ENCODE assay signal across 1 cellular context in genomic region chr6:36130672-36131516, GRCh38.
TF ChIP-seq lines count a peak whose summit lies in the region.

No MANE protein-coding gene starts in this region.

TF ChIP-seq in HepG2, 621 proteins besides CTCF, POLR2A, EP300 and RAD21 (continued from another document and continues in another):
- TF ChIP-seq HNF1A (IDR thresholded peaks at IDR 0.05; ENCODE audit: low read depth): no peak
- TF ChIP-seq HNF1A (CRISPR knock-in tag; IDR thresholded peaks at IDR 0.05; ENCODE audit: borderline replicate concordance): peak; percentile 21; the same call in 1 of the 2 replicates
- TF ChIP-seq MAF1 (CRISPR knock-in tag; IDR thresholded peaks at IDR 0.05; ENCODE audit: borderline replicate concordance): no peak
- TF ChIP-seq MAZ (IDR thresholded peaks at IDR 0.05; ENCODE audit: borderline replicate concordance, low read depth, low read length): 0 out of 2 replicates have a peak, but pooled peaks have one; percentile 23
- peak; percentile 80 for TF ChIP-seq MAZ (CRISPR knock-in tag; IDR thresholded peaks at IDR 0.05; ENCODE audit: low read depth)
- TF ChIP-seq ZNF777 (CRISPR knock-in tag; IDR thresholded peaks at IDR 0.05): peak; percentile 69; the same call in 1 of the 2 replicates
- no peak for TF ChIP-seq MXD4 (CRISPR knock-in tag; IDR thresholded peaks at IDR 0.05)
- TF ChIP-seq RXRB (CRISPR knock-in tag; IDR thresholded peaks at IDR 0.05; ENCODE audit: borderline replicate concordance): peak; percentile 54
- no peak for TF ChIP-seq PREB (CRISPR knock-in tag; IDR thresholded peaks at IDR 0.05)
- TF ChIP-seq ZNF629 (CRISPR knock-in tag; conservative IDR thresholded peaks at IDR 0.05): peak; percentile 45; the same call in 1 of the 2 replicates
- TF ChIP-seq NFKB2 (CRISPR knock-in tag; IDR thresholded peaks at IDR 0.05; ENCODE audit: borderline replicate concordance): peak; percentile 71; the same call in 1 of the 2 replicates
- TF ChIP-seq SNAPC2 (CRISPR knock-in tag; IDR thresholded peaks at IDR 0.05): peak; percentile 81
- peak; percentile 47 for TF ChIP-seq HNRNPH1 (optimal IDR thresholded peaks at IDR 0.05; ENCODE audit: low read depth, low read length)
- TF ChIP-seq ZNF326 (CRISPR knock-in tag; IDR thresholded peaks at IDR 0.05; ENCODE audit: borderline replicate concordance): no peak
- peak; percentile 79 for TF ChIP-seq MAX (IDR thresholded peaks at IDR 0.05)
- peak; percentile 7 for TF ChIP-seq ZBTB43 (CRISPR knock-in tag; conservative IDR thresholded peaks at IDR 0.05)
- no peak for TF ChIP-seq ZNF256 (CRISPR knock-in tag; conservative IDR thresholded peaks at IDR 0.05)
- TF ChIP-seq ATF5 (CRISPR knock-in tag; IDR thresholded peaks at IDR 0.05; ENCODE audit: low read depth): peak; percentile 83
- peak; percentile 42 for TF ChIP-seq HOXA3 (CRISPR knock-in tag; IDR thresholded peaks at IDR 0.05)
- 0 out of 2 replicates have a peak, but pooled peaks have one; percentile 62 for TF ChIP-seq AHDC1 (CRISPR knock-in tag; IDR thresholded peaks at IDR 0.05; ENCODE audit: borderline replicate concordance)
- TF ChIP-seq ZNF33B (CRISPR knock-in tag; IDR thresholded peaks at IDR 0.05): peak; percentile 92; the same call in 1 of the 2 replicates
- TF ChIP-seq ARID5B (CRISPR knock-in tag; IDR thresholded peaks at IDR 0.05): 0 out of 2 replicates have a peak, but pooled peaks have one; percentile 16
- TF ChIP-seq HOXA9 (CRISPR knock-in tag; IDR thresholded peaks at IDR 0.05; ENCODE audit: borderline replicate concordance): no peak
- no peak for TF ChIP-seq NR2F6 (IDR thresholded peaks at IDR 0.05)
- no peak for TF ChIP-seq NR2F6 (CRISPR knock-in tag; IDR thresholded peaks at IDR 0.05)
- peak; percentile 76; the same call in 1 of the 2 replicates for TF ChIP-seq ZFP41 (CRISPR knock-in tag; IDR thresholded peaks at IDR 0.05; ENCODE audit: borderline replicate concordance)
- peak; percentile 77; the same call in 1 of the 2 replicates for TF ChIP-seq ZNF354B (CRISPR knock-in tag; IDR thresholded peaks at IDR 0.05)
- no peak; the same call in 1 of the 2 replicates for TF ChIP-seq MED13 (CRISPR knock-in tag; IDR thresholded peaks at IDR 0.05)
- peak; percentile 35; the same call in 1 of the 2 replicates for TF ChIP-seq GFI1 (CRISPR knock-in tag; IDR thresholded peaks at IDR 0.05; ENCODE audit: borderline replicate concordance)
- 0 out of 2 replicates have a peak, but pooled peaks have one; percentile 30 for TF ChIP-seq ZBTB4 (CRISPR knock-in tag; IDR thresholded peaks at IDR 0.05; ENCODE audit: borderline replicate concordance)
- TF ChIP-seq NR2F2 (IDR thresholded peaks at IDR 0.05; ENCODE audit: borderline replicate concordance, low read depth): no peak
- peak; percentile 51; the same call in 1 of the 2 replicates for TF ChIP-seq ZNF275 (CRISPR knock-in tag; IDR thresholded peaks at IDR 0.05; ENCODE audit: borderline replicate concordance)
- TF ChIP-seq DMAP1 (CRISPR knock-in tag; IDR thresholded peaks at IDR 0.05): peak; percentile 59; the same call in 1 of the 2 replicates
- TF ChIP-seq ZNF782 (CRISPR knock-in tag; IDR thresholded peaks at IDR 0.05; ENCODE audit: borderline replicate concordance): peak; percentile 58; the same call in 1 of the 2 replicates
- peak; percentile 92 for TF ChIP-seq GZF1 (CRISPR knock-in tag; IDR thresholded peaks at IDR 0.05)
- TF ChIP-seq ZNF761 (CRISPR knock-in tag; conservative IDR thresholded peaks at IDR 0.05): peak; percentile 69; the same call in 1 of the 2 replicates
